16 cellular contexts compared by ENCODE assay signal in the genomic region with DNA sequence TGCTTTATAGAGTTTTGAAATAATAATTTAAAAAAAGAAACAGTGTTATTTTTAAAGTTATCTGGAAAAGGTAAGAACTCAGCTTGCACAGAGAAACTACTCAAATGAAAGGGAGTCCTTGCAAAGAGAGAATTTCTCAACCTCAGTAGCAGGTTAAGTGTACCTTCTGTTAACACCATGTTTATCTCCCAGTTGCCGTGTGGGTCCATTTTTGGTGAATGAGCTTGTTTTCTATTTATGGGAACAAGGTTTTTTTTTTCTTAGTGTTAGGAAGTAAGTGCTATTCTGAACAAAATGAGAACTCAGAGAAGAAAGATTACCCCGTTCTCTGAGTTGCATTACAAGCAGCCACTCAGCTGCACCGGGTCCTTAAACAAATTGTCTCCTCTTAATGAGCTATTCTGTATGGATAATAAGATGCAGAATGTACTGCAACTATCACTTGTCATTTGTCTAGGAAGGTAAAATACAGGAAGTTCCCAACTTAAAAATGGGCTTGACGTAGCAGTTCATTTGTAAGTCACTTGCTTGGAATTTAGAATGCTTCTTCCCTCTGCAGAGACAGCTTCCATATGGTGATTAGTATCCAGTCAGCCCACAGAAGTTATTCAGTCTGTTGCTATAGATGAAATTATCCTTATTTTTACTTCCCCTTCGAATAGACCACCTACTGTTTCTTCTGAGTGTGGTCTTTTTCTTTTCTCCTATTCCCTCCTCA.
DNase-seq lines count a peak whose midpoint lies in the region; ATAC-seq, FAIRE-seq and TF ChIP-seq lines count a peak whose summit lies in the region.
"Had no signal": no experiment of that assay in that cellular context is flagged by ENCODE, and none has a peak within 500 bp of the region (broad histone marks: within the 10 kb centered on the region; RNA-seq: fewer than 3 reads in every experiment).

No MANE protein-coding gene starts in this region.

- no peaks in the 10 kb centered on the region for H3K4me1 Mint-ChIP-seq in activated T-helper 17 cell treated with anti-CD3 and anti-CD28 coated beads, Interleukin-2, amount 50 U/mL, for 72 hours
- H3K4me1 Mint-ChIP-seq: central memory CD8-positive, alpha-beta T cell; T-cell had no signal

- H3K4me1 ChIP-seq in fibroblast of lung (ENCODE audit: control insufficient read depth, extremely low read depth, insufficient read depth, low read length): peaks cover 4% of the 10 kb centered on the region
- peaks cover 3 to 15% of the 10 kb centered on the region in 2 donors for H3K4me1 ChIP-seq in muscle layer of duodenum (ENCODE audit: control insufficient read depth in 1 of 2, insufficient read depth in 2 of 2, low read length in 2 of 2)
- no peaks in the 10 kb centered on the region for H3K4me1 ChIP-seq in HepG2 (ENCODE audit: insufficient read depth, low read length)

- H3K9me3 Mint-ChIP-seq in activated T-helper 17 cell treated with anti-CD3 and anti-CD28 coated beads, Interleukin-2, amount 50 U/mL, for 72 hours: peaks cover 4% of the 10 kb centered on the region
- H3K9me3 Mint-ChIP-seq: central memory CD8-positive, alpha-beta T cell; natural killer cell treated with Interleukin-12 subunit alpha and Interleukin-12 subunit beta and Interleukin-15 and Interleukin-18, amount 100 ng/mL, for 72 hours had no signal

- no peak for ATAC-seq in GM19023 (IDR thresholded peaks at IDR 0.05; ENCODE audit: unreplicated experiment)
- no peak for ATAC-seq in HepG2
- no peak for ATAC-seq in activated T-helper 17 cell treated with anti-CD3 and anti-CD28 coated beads, Interleukin-2, amount 50 U/mL, for 72 hours (replicated peaks)
- ATAC-seq: GM12878; natural killer cell treated with Interleukin-12 subunit alpha and Interleukin-12 subunit beta and Interleukin-15 and Interleukin-18, amount 100 ng/mL, for 72 hours; T-cell had no signal

- CTCF ChIA-PET in AG04449 (lab: Yijun Ruan, JAX) (interaction anchor here (0.9 to 6.2 kb wide), 4 partner anchors 12 to 247 kb away, joined by 3 to 45 read pairs (median 14); no protein-coding TSS in a partner anchor), HepG2 (lab: Yijun Ruan, JAX; ENCODE audit: low intra/inter-chr PET ratio, low total read pairs) (no interaction called here)

- H3K27me3 Mint-ChIP-seq in activated T-helper 17 cell treated with anti-CD3 and anti-CD28 coated beads, Interleukin-2, amount 50 U/mL, for 72 hours: peaks cover 35% of the 10 kb centered on the region

- no peak overlapping the region for H3K9ac ChIP-seq in fibroblast of lung (ENCODE audit: insufficient read depth, low read length)
- H3K9ac ChIP-seq in HepG2 (ENCODE audit: insufficient read depth, low read depth, low read length): no peak overlapping the region

- H4K20me1 ChIP-seq in fibroblast of lung (ENCODE audit: control insufficient read depth, extremely low read depth, insufficient read depth, low read length) (no peaks in the 10 kb centered on the region), HepG2 (ENCODE audit: insufficient read depth, low read length) (no peaks in the 10 kb centered on the region)

- DNase-seq in AG04449 (ENCODE audit: low read depth, low spot score) (peak; percentile 65), RPMI7951 (ENCODE audit: low read depth) (peak; percentile 47), fibroblast of lung (ENCODE audit: low read depth in 2 of 2) (peak; percentile 86 to 94), HepG2 (ENCODE audit: low spot score) (no peak)
- DNase-seq in stimulated activated CD4-positive, alpha-beta T cell treated with anti-CD3 and anti-CD28 coated beads, Interleukin-4, amount 100 ng/mL, for 24 hours: no peak
- DNase-seq: DMS153, kidney glomerular epithelial cell, NCI-H1048, NCI-H446 treated with DMSO at 0.1 percent for 48 hours, T-cell had no signal

- TF ChIP-seq EP300 in HepG2 (IDR thresholded peaks at IDR 0.05; ENCODE audit: low read depth in 2 of 2, low read length in 2 of 2): no peak
- no peak for TF ChIP-seq EP300 in HepG2 (CRISPR knock-in tag; IDR thresholded peaks at IDR 0.05; ENCODE audit: borderline replicate concordance)

- POLR2A ChIA-PET in AG04449 (lab: Yijun Ruan, JAX) (interaction anchor here (1.0 to 1.7 kb wide), 2 partner anchors 21 to 74 kb away, joined by 3 to 4 read pairs; no protein-coding TSS in a partner anchor), HepG2 (lab: Yijun Ruan, JAX) (no interaction called here)

- intact Hi-C loops in HepG2 (cut with micrococcal nuclease; ENCODE audit: unreplicated experiment): no loop called here

- no peak for TF ChIP-seq CTCF in AG04449 (IDR thresholded peaks at IDR 0.05; ENCODE audit: insufficient read depth, low read length, missing control alignments)
- no peak for TF ChIP-seq CTCF in fibroblast of lung (conservative IDR thresholded peaks at IDR 0.05 in 1 of 2, IDR thresholded peaks at IDR 0.05 in 1 of 2; ENCODE audit: low read depth in 1 of 2, low read length in 2 of 2)
- TF ChIP-seq CTCF in HepG2 (CRISPR knock-in tag; IDR thresholded peaks at IDR 0.05): no peak

- H3K4me3 ChIP-seq in AG04449 (ENCODE audit: low read depth, low read length) (no peak overlapping the region), fibroblast of lung (replicated peaks in 1 of 4; ENCODE audit: control extremely low read depth in 1 of 4, insufficient read depth in 1 of 4, low read depth in 3 of 4, low read length in 4 of 4) (no peak overlapping the region), muscle layer of duodenum (ENCODE audit: low read depth in 1 of 2, low read length in 2 of 2) (no peak overlapping the region), HepG2 (replicated peaks in 1 of 3; ENCODE audit: insufficient read depth in 1 of 3, low read depth in 2 of 3, low read length in 3 of 3) (no peak overlapping the region)
- H3K4me3 ChIP-seq: GM12878 had no signal

- WGBS in HepG2 (ENCODE audit: low lambda C conversion rate): 48% methylated on average over 5 of the region's 5 CpGs

- no peaks in the 10 kb centered on the region for H3K79me2 ChIP-seq in fibroblast of lung (ENCODE audit: control insufficient read depth, insufficient read depth, low read length)
- H3K79me2 ChIP-seq in HepG2 (ENCODE audit: insufficient read depth, low read length): no peaks in the 10 kb centered on the region

- no TSS peak for BruUV-seq in HepG2 (replicated peaks; lab: Mats Ljungman, UMichigan)

- H3K36me3 ChIP-seq in fibroblast of lung (ENCODE audit: control insufficient read depth, insufficient read depth, low read length): no peaks in the 10 kb centered on the region
- H3K36me3 ChIP-seq in muscle layer of duodenum (ENCODE audit: control insufficient read depth in 1 of 2, insufficient read depth in 2 of 2, low read length in 2 of 2): no peaks in the 10 kb centered on the region
- no peaks in the 10 kb centered on the region for H3K36me3 ChIP-seq in HepG2 (replicated peaks in 1 of 2; ENCODE audit: control insufficient read depth in 1 of 2, insufficient read depth in 2 of 2, low read length in 2 of 2)

- H3K36me3 Mint-ChIP-seq in activated T-helper 17 cell treated with anti-CD3 and anti-CD28 coated beads, Interleukin-2, amount 50 U/mL, for 72 hours (ENCODE audit: low read depth): no peaks in the 10 kb centered on the region
- H3K36me3 Mint-ChIP-seq: natural killer cell treated with Interleukin-12 subunit alpha and Interleukin-12 subunit beta and Interleukin-15 and Interleukin-18, amount 100 ng/mL, for 72 hours; T-cell had no signal

- H3K4me3 Mint-ChIP-seq in activated T-helper 17 cell treated with anti-CD3 and anti-CD28 coated beads, Interleukin-2, amount 50 U/mL, for 72 hours: no peak overlapping the region
- H3K4me3 Mint-ChIP-seq: central memory CD8-positive, alpha-beta T cell; natural killer cell treated with Interleukin-12 subunit alpha and Interleukin-12 subunit beta and Interleukin-15 and Interleukin-18, amount 100 ng/mL, for 72 hours; T-cell had no signal

- no peak overlapping the region for H3K27ac Mint-ChIP-seq in activated T-helper 17 cell treated with anti-CD3 and anti-CD28 coated beads, Interleukin-2, amount 50 U/mL, for 72 hours
- H3K27ac Mint-ChIP-seq: natural killer cell treated with Interleukin-12 subunit alpha and Interleukin-12 subunit beta and Interleukin-15 and Interleukin-18, amount 100 ng/mL, for 72 hours; T-cell had no signal

- H2AFZ ChIP-seq in fibroblast of lung (ENCODE audit: low read length): peak overlapping the region; percentile 19
- no peak overlapping the region for H2AFZ ChIP-seq in HepG2 (ENCODE audit: low read length)

- no peak for TF ChIP-seq POLR2A in HepG2 (IDR thresholded peaks at IDR 0.05; ENCODE audit: insufficient read depth in 1 of 2, low read depth in 2 of 2, low read length in 2 of 2)

- H3K4me2 ChIP-seq in fibroblast of lung (ENCODE audit: extremely low read depth, insufficient read depth, low read length) (peak overlapping the region; percentile 41), HepG2 (ENCODE audit: low read depth, low read length) (no peak overlapping the region)

- no peak for FAIRE-seq in HepG2 (lab: Jason Lieb, UNC)
- FAIRE-seq: GM12878 had no signal

- no peaks in the 10 kb centered on the region for H3K9me3 ChIP-seq in fibroblast of lung (ENCODE audit: control insufficient read depth, insufficient read depth, low read depth, low read length)
- H3K9me3 ChIP-seq in muscle layer of duodenum (ENCODE audit: control insufficient read depth in 1 of 2, low read length in 2 of 2): peaks cover 0 to 3% of the 10 kb centered on the region in 2 donors
- H3K9me3 ChIP-seq in HepG2 (ENCODE audit: low read length): peaks cover 4% of the 10 kb centered on the region

- TF ChIP-seq RAD21 in HepG2 (CRISPR knock-in tag; IDR thresholded peaks at IDR 0.05): no peak

- peak overlapping the region; percentile 19 for H3K27ac ChIP-seq in fibroblast of lung (ENCODE audit: insufficient read depth, low read length)
- H3K27ac ChIP-seq in muscle layer of duodenum (ENCODE audit: low read length): peak overlapping the region; percentile 28
- no peak overlapping the region for H3K27ac ChIP-seq in HepG2 (ENCODE audit: extremely low read length, insufficient read depth, low read length)

- no peaks in the 10 kb centered on the region for H3K27me3 ChIP-seq in fibroblast of lung (ENCODE audit: control insufficient read depth, insufficient read depth, low read length)
- no peaks in the 10 kb centered on the region for H3K27me3 ChIP-seq in muscle layer of duodenum (ENCODE audit: low read depth, low read length)
- no peaks in the 10 kb centered on the region for H3K27me3 ChIP-seq in HepG2 (ENCODE audit: control insufficient read depth in 1 of 2, insufficient read depth in 2 of 2, low read length in 2 of 2)

- in situ Hi-C loops in HepG2 (cut with HindIII; ENCODE audit: extremely low pct_ligation_motif_present, low pct_unique_long_range_greater_than_20kb): no loop called here

TF ChIP-seq in HepG2, 621 proteins besides CTCF, POLR2A, EP300 and RAD21 (continues in another document):
- no peak for TF ChIP-seq JUN (CRISPR knock-in tag; IDR thresholded peaks at IDR 0.05)
- TF ChIP-seq ZSCAN25 (CRISPR knock-in tag; IDR thresholded peaks at IDR 0.05): no peak

Comparison
In these comparisons a context has a peak if more than half of its experiments do, and no peak if none do; other contexts are left out.
1. DNase-seq: peak in AG04449 (single experiment), RPMI7951 (single experiment) and fibroblast of lung (2 of 2); none in HepG2 (single experiment) and stimulated activated CD4-positive, alpha-beta T cell treated with anti-CD3 and anti-CD28 coated beads, Interleukin-4, amount 100 ng/mL, for 24 hours (single experiment).